ENCODE assay signal across 21 cellular contexts in the genomic region with DNA sequence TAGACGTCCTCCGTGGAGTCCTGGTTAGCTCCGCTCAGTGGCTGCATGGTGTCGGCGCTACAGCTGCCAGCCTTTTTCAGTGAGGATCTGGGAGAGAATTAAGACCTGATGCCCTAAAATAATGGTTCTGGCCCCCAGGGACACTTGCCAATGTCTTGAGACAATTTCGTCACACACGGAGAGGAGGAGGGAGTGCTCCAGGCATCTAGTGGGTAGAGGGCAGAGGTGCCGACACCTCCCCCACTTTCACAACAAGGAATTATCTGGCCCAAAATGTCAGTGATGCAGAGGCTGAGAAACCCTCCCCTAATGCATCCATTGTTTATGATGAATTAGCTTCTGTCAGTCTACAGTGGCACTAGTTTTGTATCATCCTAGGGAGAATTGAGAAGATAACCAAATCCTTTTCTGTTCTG. TPM values are rescaled to one million over a fixed set of nuclear protein-coding genes. Genes with fewer than 3 reads are reported as not detected.
DNase-seq lines count a peak whose midpoint lies in the region; ATAC-seq and TF ChIP-seq lines count a peak whose summit lies in the region.
"Had no signal": no experiment of that assay in that cellular context is flagged by ENCODE, and none has a peak within 500 bp of the region (broad histone marks: within the 10 kb centered on the region; RNA-seq: fewer than 3 reads in every experiment).

No MANE protein-coding gene starts in this region.

- DNase-seq in activated T-cell treated with anti-CD3 and anti-CD28 coated beads, Interleukin-2, amount 50 U/mL, for 24 hours = no peak
- DNase-seq in activated T-cell treated with anti-CD3 and anti-CD28 coated beads, Interleukin-2, amount 50 U/mL, for 72 hours = no peak
- DNase-seq in endodermal cell = no peak
- DNase-seq in neural crest cell (ENCODE audit: low read depth, low spot score) = no peak
- peak; percentile 48 for DNase-seq in testis
- DNase-seq in smooth muscle cell (lab: John Stamatoyannopoulos, UW; ENCODE audit: unreplicated experiment) = no peak
- no peak for DNase-seq in LoVo (ENCODE audit: low spot score)
- DNase-seq: 8988T, GF-D8, KG1, MV-4-11, NCI-H1417, NCI-H187 treated with DMSO at 0.1 percent for 48 hours, NCI-H226, NCI-H524, NCI-H82, SHP77 had no signal

- no peak overlapping the region for H3K27ac ChIP-seq in endodermal cell (ENCODE audit: low read depth, low read length)
- no peak overlapping the region for H3K27ac ChIP-seq in testis
- no peak overlapping the region for H3K27ac ChIP-seq in smooth muscle cell (ENCODE audit: low read depth)

- H3K4me3 Mint-ChIP-seq in activated T-cell treated with anti-CD3 and anti-CD28 coated beads, Interleukin-2, amount 50 U/mL, for 24 hours = no peak overlapping the region
- no peak overlapping the region for H3K4me3 Mint-ChIP-seq in activated T-cell treated with anti-CD3 and anti-CD28 coated beads, Interleukin-2, amount 50 U/mL, for 72 hours
- H3K4me3 Mint-ChIP-seq in endodermal cell = no peak overlapping the region
- H3K4me3 Mint-ChIP-seq in neural crest cell = no peak overlapping the region
- H3K4me3 Mint-ChIP-seq: B cell, GM23338 had no signal

- H2AFZ ChIP-seq in smooth muscle cell (ENCODE audit: low read depth) = no peak overlapping the region
- H2AFZ ChIP-seq: GM23338 had no signal

- no peak for ATAC-seq in activated T-cell treated with anti-CD3 and anti-CD28 coated beads, Interleukin-2, amount 50 U/mL, for 72 hours (replicated peaks in 1 of 2)
- no peak for ATAC-seq in HG03432 (IDR thresholded peaks at IDR 0.05; ENCODE audit: unreplicated experiment)
- ATAC-seq: GM23338, HCT116 had no signal

- H3K4me3 ChIP-seq in endodermal cell (ENCODE audit: low read length) = no peak overlapping the region
- no peak overlapping the region for H3K4me3 ChIP-seq in testis
- no peak overlapping the region for H3K4me3 ChIP-seq in smooth muscle cell
- H3K4me3 ChIP-seq: GM23338 had no signal

- no peak overlapping the region for H3K9ac ChIP-seq in endodermal cell (ENCODE audit: extremely low read depth, low read length, poor library complexity, severe bottlenecking)
- no peak overlapping the region for H3K9ac ChIP-seq in smooth muscle cell (ENCODE audit: low read depth)

- H4K20me1 ChIP-seq in smooth muscle cell (ENCODE audit: low read depth) = peaks cover 24% of the 10 kb centered on the region

- H3K9me3 Mint-ChIP-seq in activated T-cell treated with anti-CD3 and anti-CD28 coated beads, Interleukin-2, amount 50 U/mL, for 24 hours = no peaks in the 10 kb centered on the region
- H3K9me3 Mint-ChIP-seq in activated T-cell treated with anti-CD3 and anti-CD28 coated beads, Interleukin-2, amount 50 U/mL, for 72 hours = no peaks in the 10 kb centered on the region
- H3K9me3 Mint-ChIP-seq in endodermal cell = no peaks in the 10 kb centered on the region
- no peaks in the 10 kb centered on the region for H3K9me3 Mint-ChIP-seq in neural crest cell
- H3K9me3 Mint-ChIP-seq: GM23338 had no signal

- peak; percentile 19 for TF ChIP-seq CTCF in endodermal cell (conservative IDR thresholded peaks at IDR 0.05)
- TF ChIP-seq CTCF in neural crest cell (conservative IDR thresholded peaks at IDR 0.05) = no peak
- no peak for TF ChIP-seq CTCF in testis (IDR thresholded peaks at IDR 0.05)
- no peak for TF ChIP-seq CTCF in smooth muscle cell (IDR thresholded peaks at IDR 0.05; ENCODE audit: borderline replicate concordance, insufficient read depth, poor library complexity, severe bottlenecking)

- no peaks in the 10 kb centered on the region for H3F3A ChIP-seq in smooth muscle cell (ENCODE audit: low read depth)

- no peaks in the 10 kb centered on the region for H3K27me3 Mint-ChIP-seq in activated T-cell treated with anti-CD3 and anti-CD28 coated beads, Interleukin-2, amount 50 U/mL, for 24 hours
- no peaks in the 10 kb centered on the region for H3K27me3 Mint-ChIP-seq in activated T-cell treated with anti-CD3 and anti-CD28 coated beads, Interleukin-2, amount 50 U/mL, for 72 hours (ENCODE audit: low read depth)
- H3K27me3 Mint-ChIP-seq in endodermal cell (ENCODE audit: insufficient read depth) (no peaks in the 10 kb centered on the region), neural crest cell (ENCODE audit: low read depth) (no peaks in the 10 kb centered on the region)
- H3K27me3 Mint-ChIP-seq: B cell had no signal

- H3K4me2 ChIP-seq in smooth muscle cell = no peak overlapping the region
- H3K4me2 ChIP-seq: GM23338 had no signal

- H3K27me3 ChIP-seq in endodermal cell (ENCODE audit: control insufficient read depth, insufficient read depth, low read length, poor library complexity, severe bottlenecking) (no peaks in the 10 kb centered on the region), testis (no peaks in the 10 kb centered on the region), smooth muscle cell (ENCODE audit: low read depth) (no peaks in the 10 kb centered on the region)

- H3K36me3 ChIP-seq in endodermal cell (ENCODE audit: control insufficient read depth, insufficient read depth, low read length) = peaks cover 60% of the 10 kb centered on the region
- no peaks in the 10 kb centered on the region for H3K36me3 ChIP-seq in testis (ENCODE audit: low read depth, missing control alignments)
- H3K36me3 ChIP-seq in smooth muscle cell (ENCODE audit: low read depth) = peaks cover 23% of the 10 kb centered on the region

- no peak for TF ChIP-seq POLR2A in testis (IDR thresholded peaks at IDR 0.05)

- intact Hi-C loops in testis (cut with DNase I; ENCODE audit: low total_unique reads) = no loop called here

- peak overlapping the region; percentile 12 for H3K27ac Mint-ChIP-seq in activated T-cell treated with anti-CD3 and anti-CD28 coated beads, Interleukin-2, amount 50 U/mL, for 24 hours
- no peak overlapping the region for H3K27ac Mint-ChIP-seq in activated T-cell treated with anti-CD3 and anti-CD28 coated beads, Interleukin-2, amount 50 U/mL, for 72 hours
- H3K27ac Mint-ChIP-seq in endodermal cell = peak overlapping the region; percentile 2
- peak overlapping the region; percentile 44 for H3K27ac Mint-ChIP-seq in neural crest cell (ENCODE audit: unreplicated experiment)
- H3K27ac Mint-ChIP-seq: B cell, GM23338 had no signal

- peaks cover 7% of the 10 kb centered on the region for H3K79me2 ChIP-seq in smooth muscle cell (ENCODE audit: low read depth)

- H3K4me1 Mint-ChIP-seq in activated T-cell treated with anti-CD3 and anti-CD28 coated beads, Interleukin-2, amount 50 U/mL, for 24 hours (ENCODE audit: low read depth) = peaks cover 2% of the 10 kb centered on the region
- H3K4me1 Mint-ChIP-seq in activated T-cell treated with anti-CD3 and anti-CD28 coated beads, Interleukin-2, amount 50 U/mL, for 72 hours (ENCODE audit: low read depth) = peaks cover 6% of the 10 kb centered on the region
- peaks cover 4% of the 10 kb centered on the region for H3K4me1 Mint-ChIP-seq in endodermal cell
- H3K4me1 Mint-ChIP-seq in neural crest cell = peaks cover 8% of the 10 kb centered on the region
- H3K4me1 Mint-ChIP-seq: B cell had no signal

- 88 to 92% methylated on average over 5 to 7 of the region's 8 CpGs for WGBS in endodermal cell (ENCODE audit: insufficient coverage in 1 of 2, insufficient read length in 1 of 2), 2 experiments
- 71 to 92% methylated on average over 8 of the region's 8 CpGs for WGBS in testis, 2 donors
- 97% methylated on average over 8 of the region's 8 CpGs for WGBS in smooth muscle cell (ENCODE audit: low lambda C conversion rate)

- H3K9me3 ChIP-seq in endodermal cell (ENCODE audit: control insufficient read depth, low read length) = peaks cover 7% of the 10 kb centered on the region
- H3K9me3 ChIP-seq in testis = no peaks in the 10 kb centered on the region
- H3K9me3 ChIP-seq in smooth muscle cell (replicated peaks; ENCODE audit: low read depth) = no peaks in the 10 kb centered on the region

- H3K36me3 Mint-ChIP-seq in activated T-cell treated with anti-CD3 and anti-CD28 coated beads, Interleukin-2, amount 50 U/mL, for 24 hours (ENCODE audit: low read depth) = peaks cover 95% of the 10 kb centered on the region
- H3K36me3 Mint-ChIP-seq in activated T-cell treated with anti-CD3 and anti-CD28 coated beads, Interleukin-2, amount 50 U/mL, for 72 hours (ENCODE audit: insufficient read depth in 2 of 2) = peaks cover 3 to 11% of the 10 kb centered on the region in 2 donors
- H3K36me3 Mint-ChIP-seq in endodermal cell (ENCODE audit: low read depth) (peaks cover 78% of the 10 kb centered on the region), neural crest cell (ENCODE audit: low read depth) (peaks cover 22% of the 10 kb centered on the region)

- H3K4me1 ChIP-seq in endodermal cell (ENCODE audit: control insufficient read depth, insufficient read depth, low read length) = no peaks in the 10 kb centered on the region
- no peaks in the 10 kb centered on the region for H3K4me1 ChIP-seq in testis
- no peaks in the 10 kb centered on the region for H3K4me1 ChIP-seq in smooth muscle cell (ENCODE audit: low read depth)

RNA-seq across cellular contexts. Expression of a gene that starts 24.4 kb away (rescaled TPM):
- total RNA-seq in activated T-cell treated with anti-CD3 and anti-CD28 coated beads, Interleukin-2, amount 50 U/mL, for 72 hours = 10 to 100 TPM; 12.9 to 14.1 TPM
- total RNA-seq in endodermal cell (10 to 100 TPM; 21.2 to 21.8 TPM), neural crest cell (23.9 and 25.0 TPM in 2 replicates), testis (10 to 100 TPM; 74.6 to 81.0 TPM), smooth muscle cell (29.0 and 35.0 TPM in 2 replicates)
- 20.7 TPM for polyA plus RNA-seq in endodermal cell (2013, experiment 1 of 2)
- 18.7 TPM for polyA plus RNA-seq in endodermal cell (2013, experiment 2 of 2)
- polyA plus RNA-seq in testis (ENCODE audit: insufficient read depth, low read depth, low replicate concordance) (41.4 TPM), smooth muscle cell (15.1 and 15.3 TPM in 2 replicates)
